13 cellular contexts compared by ENCODE assay signal in the genomic region with DNA sequence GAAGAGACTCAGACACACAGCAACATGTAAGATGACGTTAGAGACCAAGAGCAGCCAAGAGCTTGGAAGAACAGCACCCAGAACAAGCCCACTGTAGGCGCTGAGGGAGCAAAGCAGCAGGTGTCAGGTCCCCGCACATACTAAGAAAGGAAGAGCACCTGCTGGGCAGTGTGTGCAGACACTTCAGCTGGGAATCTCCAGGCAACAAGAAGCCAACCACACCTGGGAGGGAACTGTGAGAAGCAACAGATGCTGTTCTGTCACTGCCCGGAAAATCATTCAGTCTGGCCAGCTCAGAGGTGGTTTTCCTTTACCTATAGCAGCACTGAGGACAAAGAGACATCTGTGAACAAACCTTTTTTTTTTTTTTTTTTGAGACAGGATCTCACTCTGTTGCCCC. TPM values are rescaled to one million over a fixed set of nuclear protein-coding genes. Genes with fewer than 3 reads are reported as not detected.
DNase-seq lines count a peak whose midpoint lies in the region; ATAC-seq, FAIRE-seq and TF ChIP-seq lines count a peak whose summit lies in the region.
"Had no signal": no experiment of that assay in that cellular context is flagged by ENCODE, and none has a peak within 500 bp of the region (broad histone marks: within the 10 kb centered on the region; RNA-seq: fewer than 3 reads in every experiment).

No MANE protein-coding gene starts in this region.

- H3K4me3 ChIP-seq in H1 (ENCODE audit: extremely low read depth in 1 of 4, insufficient read depth in 2 of 4, low read depth in 3 of 4, low read length in 4 of 4) (no peak overlapping the region), heart right ventricle (no peak overlapping the region)
- H3K4me3 ChIP-seq: K562, upper lobe of right lung had no signal

- H4K20me1 ChIP-seq in H1 (replicated peaks in 1 of 2; ENCODE audit: control insufficient read depth in 1 of 2, insufficient read depth in 2 of 2, low read length in 2 of 2) = peaks cover 0 to 1% of the 10 kb centered on the region in 2 experiments

- no peak for ATAC-seq in stimulated activated naive CD8-positive, alpha-beta T cell treated with anti-CD3 and anti-CD28 coated beads, Interleukin-15, Interleukin-2, amounts not matched to agents 100 U/mL and 50 U/mL, for 24 hours
- no peak for ATAC-seq in heart right ventricle
- ATAC-seq: K562, upper lobe of right lung had no signal

- H3K4me1 Mint-ChIP-seq in stimulated activated naive CD8-positive, alpha-beta T cell treated with anti-CD3 and anti-CD28 coated beads, Interleukin-15, Interleukin-2, amounts not matched to agents 100 ng/mL and 50 ng/mL, for 24 hours (ENCODE audit: low read depth) = no peaks in the 10 kb centered on the region

- no peak overlapping the region for H2BK12ac ChIP-seq in H1 (ENCODE audit: low read depth, low read length)

- H2BK20ac ChIP-seq in H1 (ENCODE audit: low read length) = no peak overlapping the region

- peaks cover 8% of the 10 kb centered on the region for H3K79me1 ChIP-seq in H1 (ENCODE audit: low read depth, low read length)

- H2BK120ac ChIP-seq in H1 (replicated peaks; ENCODE audit: low read depth, low read length) = no peak overlapping the region

- no peak for DNase-seq in stimulated activated naive CD8-positive, alpha-beta T cell treated with anti-CD3 and anti-CD28 coated beads, Interleukin-15, Interleukin-2, amounts not matched to agents 100 U/mL and 50 U/mL, for 24 hours
- DNase-seq in NCI-H345 treated with DMSO at 0.1 percent for 48 hours (lab: John Stamatoyannopoulos, UW; ENCODE audit: unreplicated experiment) = peak; percentile 80
- DNase-seq in H1 (ENCODE audit: low read depth in 1 of 2, low spot score in 2 of 2) = no peak
- DNase-seq in GM12891 (ENCODE audit: insufficient read length, low spot score) = no peak
- no peak for DNase-seq in dedifferentiated amniotic fluid mesenchymal stem cell (ENCODE audit: extremely low spot score)
- no peak for DNase-seq in HTR-8/SVneo (ENCODE audit: insufficient read length, low spot score)
- no peak for DNase-seq in heart right ventricle
- DNase-seq: cortex of kidney, NCI-H82, upper lobe of right lung had no signal

- no peak overlapping the region for H2BK5ac ChIP-seq in H1 (ENCODE audit: low read depth, low read length)

- peaks cover 0 to 18% of the 10 kb centered on the region in 2 experiments; a peak in 2 of 4 replicates for H3K79me2 ChIP-seq in H1 (ENCODE audit: control insufficient read depth in 1 of 2, insufficient read depth in 2 of 2, low read length in 2 of 2)

- 0 out of 2 replicates have a peak overlapping the region, but pooled peaks have one; percentile 72 for H3K27ac ChIP-seq in H1 (ENCODE audit: low read depth, low read length)
- no peak overlapping the region for H3K27ac ChIP-seq in heart right ventricle
- H3K27ac ChIP-seq: upper lobe of right lung had no signal

- intact Hi-C loops in heart right ventricle (cut with DNase I) = no loop called here

- CTCF ChIA-PET in H1 (lab: Charles Lee; ENCODE audit: partially characterized antibody) = interaction anchor here (0.6 to 3.4 kb wide), 5 partner anchors 13 to 156 kb away, joined by 3 to 17 read pairs (median 4); no protein-coding TSS in a partner anchor

- no peak overlapping the region for H3K14ac ChIP-seq in H1 (ENCODE audit: insufficient read length)

- no peaks in the 10 kb centered on the region for H3K27me3 Mint-ChIP-seq in stimulated activated naive CD8-positive, alpha-beta T cell treated with anti-CD3 and anti-CD28 coated beads, Interleukin-15, Interleukin-2, amounts not matched to agents 100 ng/mL and 50 ng/mL, for 24 hours

- H4K91ac ChIP-seq in H1 (replicated peaks; ENCODE audit: insufficient read length, low read length) = no peak overlapping the region

- H2AK5ac ChIP-seq in H1 (ENCODE audit: low read depth, low read length) = no peak overlapping the region

- H3K9me3 Mint-ChIP-seq in stimulated activated naive CD8-positive, alpha-beta T cell treated with anti-CD3 and anti-CD28 coated beads, Interleukin-15, Interleukin-2, amounts not matched to agents 100 ng/mL and 50 ng/mL, for 24 hours = no peaks in the 10 kb centered on the region

- H3K4me3 Mint-ChIP-seq in stimulated activated naive CD8-positive, alpha-beta T cell treated with anti-CD3 and anti-CD28 coated beads, Interleukin-15, Interleukin-2, amounts not matched to agents 100 ng/mL and 50 ng/mL, for 24 hours = no peak overlapping the region

- POLR2A ChIA-PET in H1 (lab: Charles Lee; ENCODE audit: partially characterized antibody) = interaction anchor here (0.6 to 1.3 kb wide), 4 partner anchors 9 to 188 kb away, joined by 3 to 5 read pairs (median 4); no protein-coding TSS in a partner anchor

- no peak overlapping the region for H4K8ac ChIP-seq in H1 (ENCODE audit: extremely low read depth, insufficient read depth, low read length)

- H3K9me3 ChIP-seq in H1 (ENCODE audit: insufficient read depth in 2 of 2, low read depth in 1 of 2, low read length in 1 of 2) = no peaks in the 10 kb centered on the region
- H3K9me3 ChIP-seq in heart right ventricle = no peaks in the 10 kb centered on the region
- H3K9me3 ChIP-seq: upper lobe of right lung had no signal

- no peaks in the 10 kb centered on the region for H3K23me2 ChIP-seq in H1 (ENCODE audit: low read depth, low read length)

- H3K4me2 ChIP-seq in H1 (ENCODE audit: insufficient read depth in 1 of 2, low read depth in 2 of 2, low read length in 2 of 2) = peak overlapping the region in 1 of 2 experiments; percentile 61; a peak in 1 of 4 replicates

- H2AFZ ChIP-seq in H1 (ENCODE audit: low read length) = no peak overlapping the region

- peaks cover 70% of the 10 kb centered on the region for H3K36me3 Mint-ChIP-seq in stimulated activated naive CD8-positive, alpha-beta T cell treated with anti-CD3 and anti-CD28 coated beads, Interleukin-15, Interleukin-2, amounts not matched to agents 100 ng/mL and 50 ng/mL, for 24 hours (ENCODE audit: low read depth)

- H3K23ac ChIP-seq in H1 (ENCODE audit: insufficient read length) = no peak overlapping the region

- no peak for TF ChIP-seq POLR2A in H1 (IDR thresholded peaks at IDR 0.05; ENCODE audit: control extremely low read depth in 1 of 2, low read depth in 2 of 2, low read length in 2 of 2)
- no peak for TF ChIP-seq POLR2A in GM12891 (IDR thresholded peaks at IDR 0.05; ENCODE audit: low read depth, low read length)

- no peak overlapping the region for H3K56ac ChIP-seq in H1 (replicated peaks; ENCODE audit: insufficient read length, low read depth, low read length)

- H3K36me3 ChIP-seq in H1 (ENCODE audit: control insufficient read depth in 2 of 4, insufficient read depth in 4 of 4, low read length in 3 of 4) (peaks cover 11 to 42% (median 23%) of the 10 kb centered on the region in 4 experiments; a peak in 7 of 8 replicates), heart right ventricle (peaks cover 0 to 97% (median 23%) of the 10 kb centered on the region in 9 donors)

- TF ChIP-seq EP300 in H1 (IDR thresholded peaks at IDR 0.05; ENCODE audit: borderline replicate concordance in 1 of 2, low read depth in 2 of 2, low read length in 2 of 2) = no peak

- H3K27me3 ChIP-seq in H1 (replicated peaks in 1 of 4; ENCODE audit: control insufficient read depth in 3 of 4, extremely low read depth in 1 of 4, insufficient read depth in 3 of 4, low read length in 3 of 4) = no peaks in the 10 kb centered on the region
- no peaks in the 10 kb centered on the region for H3K27me3 ChIP-seq in heart right ventricle
- H3K27me3 ChIP-seq: upper lobe of right lung had no signal

- H3K18ac ChIP-seq in H1 (ENCODE audit: extremely low read depth, low read length) = no peak overlapping the region

- FAIRE-seq in H1 (lab: Jason Lieb, UNC) = no peak
- no peak for FAIRE-seq in GM12891 (lab: Jason Lieb, UNC)
- no peak for FAIRE-seq in HTR-8/SVneo (lab: Jason Lieb, UNC)
- FAIRE-seq: D721Med, K562 had no signal

- no peak overlapping the region for H3K4ac ChIP-seq in H1 (replicated peaks; ENCODE audit: insufficient read length, low read depth, low read length)

- peak overlapping the region in 1 of 4 experiments; percentile 4; a peak in 1 of 7 replicates for H3K9ac ChIP-seq in H1 (replicated peaks in 1 of 4; ENCODE audit: extremely low read depth in 1 of 4, low read depth in 3 of 4, low read length in 3 of 4)

- no peak overlapping the region for H2BK15ac ChIP-seq in H1 (ENCODE audit: low read length)

- TF ChIP-seq CTCF in H1 (IDR thresholded peaks at IDR 0.05; ENCODE audit: control extremely low read depth in 1 of 3, insufficient read depth in 1 of 3, low read depth in 1 of 3, low read length in 3 of 3) (no peak), heart right ventricle (IDR thresholded peaks at IDR 0.05) (no peak)

- H4K5ac ChIP-seq in H1 (ENCODE audit: insufficient read length, low read depth, low read length) = no peak overlapping the region

- H3K4me1 ChIP-seq in H1 (replicated peaks in 1 of 4; ENCODE audit: control insufficient read depth in 3 of 4, insufficient read depth in 4 of 4, low read length in 3 of 4) (peaks cover 6 to 17% (median 13%) of the 10 kb centered on the region in 4 experiments), heart right ventricle (peaks cover 0 to 24% (median 0%) of the 10 kb centered on the region in 9 donors)
- H3K4me1 ChIP-seq: upper lobe of right lung had no signal

- 79% methylated on average over 4 of the region's 4 CpGs; no CpG with 5 or more reads in 1 of the 2 experiments for WGBS in H1 (ENCODE audit: extremely low coverage in 1 of 2, insufficient coverage in 1 of 2, insufficient read length in 1 of 2, insufficient replicate concordance in 2 of 2, low coverage in 1 of 2, low lambda C conversion rate in 2 of 2, missing lambda C conversion rate in 1 of 2), 2 experiments
- 87 to 88% methylated on average over 4 of the region's 4 CpGs for WGBS in heart right ventricle, 2 donors

- peak overlapping the region; percentile 40 for H3K27ac Mint-ChIP-seq in stimulated activated naive CD8-positive, alpha-beta T cell treated with anti-CD3 and anti-CD28 coated beads, Interleukin-15, Interleukin-2, amounts not matched to agents 100 ng/mL and 50 ng/mL, for 24 hours

- no peak for TF ChIP-seq RAD21 in H1 (IDR thresholded peaks at IDR 0.05 in 1 of 2, conservative IDR thresholded peaks at IDR 0.05 in 1 of 2; ENCODE audit: low read depth in 2 of 2, low read length in 2 of 2)

TF ChIP-seq in GM12891, 5 proteins besides CTCF, POLR2A, EP300 and RAD21 (continues in another document):
- no peak for TF ChIP-seq SPI1 (IDR thresholded peaks at IDR 0.05; ENCODE audit: low read depth, low read length)

RNA-seq across cellular contexts. Expression of gene MNT, which starts 35.7 kb away (rescaled TPM):
- total RNA-seq in H1 (2021; fragmentation: NEBNext Ultra II Directional; extraction: Animal tissue kit (Norgen Biotek cat#: 25700)) = 16.3 and 17.3 TPM in 2 replicates
- polyA plus RNA-seq in H1 (2011; rRNA removed) = 5.0 and 9.0 TPM in 2 replicates
- 6.1 TPM for polyA plus RNA-seq in H1 (2011; cell fraction: cytosol; rRNA removed)
- polyA plus RNA-seq in H1 (2011; cell fraction: nucleus; rRNA removed) = 12.8 TPM
- 10.9 to 15.7 TPM (median 13.9 TPM) in 4 replicates for polyA plus RNA-seq in H1 (2012, experiment 1 of 2)
- 7.1 TPM for polyA plus RNA-seq in H1 (2012, experiment 2 of 2)
- polyA plus RNA-seq in H1 (2013, experiment 1 of 2) = 12.5 TPM
- polyA plus RNA-seq in H1 (2013, experiment 2 of 2) = 10.8 TPM
- polyA minus RNA-seq in H1 (2011; rRNA and poly(A)+ RNA removed) = 3.2 and 4.2 TPM in 2 replicates
- polyA minus RNA-seq in H1 (2011; cell fraction: cytosol; rRNA and poly(A)+ RNA removed) = 8.7 TPM
- 6.2 TPM for polyA minus RNA-seq in H1 (2011; cell fraction: nucleus; rRNA and poly(A)+ RNA removed)
- 7.7 TPM for polyA plus RNA-seq in GM12891 (2012; ENCODE audit: low read depth, missing spikeins)
- total RNA-seq in heart right ventricle = 10 to 100 TPM in 6 of 10 donors, 1 to 10 TPM in 4; 6.9 to 14.1 (median 11.0) TPM
- 10 to 100 TPM in 1 of 2 donors, 1 to 10 TPM in 1; 5.0 to 11.6 TPM for polyA plus RNA-seq in heart right ventricle
